In genomic region chr19:6213696-6214585, GRCh38 we compare ENCODE assay signal across 1 cellular context.
TF ChIP-seq lines count a peak whose summit lies in the region.

No MANE protein-coding gene starts in this region.

TF ChIP-seq in neural cell, 6 proteins besides CTCF, POLR2A, EP300 and RAD21 (continued from another document):
- TF ChIP-seq SMC3 (conservative IDR thresholded peaks at IDR 0.05; ENCODE audit: poor library complexity) (no peak), TAF1 (IDR thresholded peaks at IDR 0.05; ENCODE audit: low read depth) (no peak), EZH2 (IDR thresholded peaks at IDR 0.05; ENCODE audit: borderline replicate concordance, insufficient read depth, low read length, poor library complexity, severe bottlenecking) (no peak), POLR2AphosphoS5 (IDR thresholded peaks at IDR 0.05) (no peak)
